In genomic region chr13:111902726-111903125, GRCh38 we compare ENCODE assay signal across 26 cellular contexts.
"Had no signal": no experiment of that assay in that cellular context is flagged by ENCODE, and none has a peak within 500 bp of the region (broad histone marks: within the 10 kb centered on the region; RNA-seq: fewer than 3 reads in every experiment).

No MANE protein-coding gene starts in this region.

- H3K4me1 ChIP-seq: ascending aorta, gastrocnemius medialis, pancreas, psoas muscle, stomach, suprapubic skin had no signal

- H3K27me3 ChIP-seq: ascending aorta, brain microvascular endothelial cell, gastrocnemius medialis, pancreas, suprapubic skin, tibial nerve had no signal

- H3K27ac Mint-ChIP-seq: activated naive CD4-positive, alpha-beta T cell treated with anti-CD3 and anti-CD28 coated beads, Interleukin-2, amount 50 U/mL, for 72 hours; activated T-cell treated with anti-CD3 and anti-CD28 coated beads, Interleukin-2, amount 50 U/mL, for 72 hours; memory B cell; nephron; stimulated activated effector memory CD8-positive, alpha-beta T cell treated with anti-CD3 and anti-CD28 coated beads, Interleukin-12 subunit alpha, Interleukin-12 subunit beta, amount 100 ng/mL, for 72 hours had no signal

- H3K4me3 ChIP-seq: ascending aorta, gastrocnemius medialis, pancreas, psoas muscle, skin epidermis, stomach, suprapubic skin, tibial nerve had no signal

- H3K36me3 Mint-ChIP-seq: activated naive CD4-positive, alpha-beta T cell treated with anti-CD3 and anti-CD28 coated beads, Interleukin-2, amount 50 U/mL, for 72 hours; memory B cell; stimulated activated effector memory CD8-positive, alpha-beta T cell treated with anti-CD3 and anti-CD28 coated beads, Interleukin-12 subunit alpha, Interleukin-12 subunit beta, amount 100 ng/mL, for 72 hours had no signal

- ATAC-seq: activated naive CD4-positive, alpha-beta T cell treated with anti-CD3 and anti-CD28 coated beads, Interleukin-2, amount 50 U/mL, for 72 hours; activated T-cell treated with anti-CD3 and anti-CD28 coated beads, Interleukin-2, amount 50 U/mL, for 72 hours; esophagus mucosa; gastrocnemius medialis; pancreas; psoas muscle; right cardiac atrium; stimulated activated effector memory CD8-positive, alpha-beta T cell treated with anti-CD3 and anti-CD28 coated beads, Interleukin-12 subunit alpha, Interleukin-12 subunit beta, amount 100 ng/mL, for 72 hours had no signal

- H3K9me3 Mint-ChIP-seq: nephron had no signal

- H3K27ac ChIP-seq: ascending aorta, brain microvascular endothelial cell, gastrocnemius medialis, neutrophil, pancreas, psoas muscle, skin epidermis, stomach, suprapubic skin, tibial nerve, VCaP had no signal

- H3K4me1 Mint-ChIP-seq: memory B cell; stimulated activated effector memory CD8-positive, alpha-beta T cell treated with anti-CD3 and anti-CD28 coated beads, Interleukin-12 subunit alpha, Interleukin-12 subunit beta, amount 100 ng/mL, for 72 hours had no signal

- H3K4me3 Mint-ChIP-seq: activated T-cell treated with anti-CD3 and anti-CD28 coated beads, Interleukin-2, amount 50 U/mL, for 72 hours; memory B cell; nephron; stimulated activated effector memory CD8-positive, alpha-beta T cell treated with anti-CD3 and anti-CD28 coated beads, Interleukin-12 subunit alpha, Interleukin-12 subunit beta, amount 100 ng/mL, for 72 hours had no signal

- H3K9me3 ChIP-seq: ascending aorta, gastrocnemius medialis, neutrophil, pancreas, psoas muscle, SK-N-SH, stomach, suprapubic skin, tibial nerve had no signal

- DNase-seq: activated gamma-delta T cell; activated T-cell treated with anti-CD3 and anti-CD28 coated beads, Interleukin-2, amount 50 U/mL, for 72 hours; brain microvascular endothelial cell; caudate nucleus; dermis blood vessel endothelial cell; effector memory CD4-positive, alpha-beta T cell; gastrocnemius medialis; hippocampal formation; psoas muscle; right cardiac atrium; SK-N-SH; stimulated activated CD4-positive, alpha-beta T cell treated with anti-CD3 and anti-CD28 coated beads, Interleukin-1b, Interleukin-23, amount 100 ng/mL, for 48 hours; stomach; T-helper 2 cell had no signal

- H3K36me3 ChIP-seq: ascending aorta, brain microvascular endothelial cell, gastrocnemius medialis, neutrophil, pancreas, stomach, suprapubic skin, tibial nerve had no signal
